19 cellular contexts compared by ENCODE assay signal in genomic region chr20:14093652-14094051, GRCh38.
DNase-seq lines count a peak whose midpoint lies in the region; ATAC-seq and TF ChIP-seq lines count a peak whose summit lies in the region.
"Had no signal": no experiment of that assay in that cellular context is flagged by ENCODE, and none has a peak within 500 bp of the region (broad histone marks: within the 10 kb centered on the region; RNA-seq: fewer than 3 reads in every experiment).

No MANE protein-coding gene starts in this region.

- 32 to 48% methylated on average over 1 of the region's 1 CpG for WGBS in upper lobe of left lung, 2 donors

- peak; percentile 57 to 89 for ATAC-seq in upper lobe of left lung (ENCODE audit: low FRiP score in 2 of 2)
- no peak for ATAC-seq in GM19395 (IDR thresholded peaks at IDR 0.05; ENCODE audit: unreplicated experiment)
- ATAC-seq: activated CD8-positive, alpha-beta T cell treated with anti-CD3 and anti-CD28 coated beads, Interleukin-2, amount 10 ng/mL, durations not matched to agents 7 days and 5 days; sciatic nerve had no signal

- no peaks in the 10 kb centered on the region for H3K36me3 ChIP-seq in upper lobe of left lung
- H3K36me3 ChIP-seq: BLaER1 treated with 17β-estradiol and CSF1 and Interleukin-3, amounts not matched to agents 10 nM and 100 nM; cardiac muscle cell; esophagus squamous epithelium; neutrophil; tibial nerve had no signal

- H3K4me1 ChIP-seq in upper lobe of left lung, result peaks cover 0 to 5% (median 2%) of the 10 kb centered on the region in 4 donors
- H3K4me1 ChIP-seq: BLaER1 treated with 17β-estradiol and CSF1 and Interleukin-3, amounts not matched to agents 10 nM and 100 nM; esophagus squamous epithelium; tibial nerve had no signal

- TF ChIP-seq EP300 in upper lobe of left lung (IDR thresholded peaks at IDR 0.05), result peak in 1 of 4 donors; percentile 78

- no peaks in the 10 kb centered on the region for H3K27me3 ChIP-seq in upper lobe of left lung
- H3K27me3 ChIP-seq: BLaER1 treated with 17β-estradiol and CSF1 and Interleukin-3, amounts not matched to agents 10 nM and 100 nM; cardiac muscle cell; esophagus squamous epithelium; neutrophil; tibial nerve had no signal

- H3K4me3 ChIP-seq in upper lobe of left lung, result no peak overlapping the region
- H3K4me3 ChIP-seq: BLaER1 treated with 17β-estradiol and CSF1 and Interleukin-3, amounts not matched to agents 10 nM and 100 nM; cardiac muscle cell; esophagus squamous epithelium; tibial nerve had no signal

- no peaks in the 10 kb centered on the region for H3K9me3 ChIP-seq in upper lobe of left lung
- H3K9me3 ChIP-seq: BLaER1 treated with 17β-estradiol and CSF1 and Interleukin-3, amounts not matched to agents 10 nM and 100 nM; esophagus squamous epithelium; neutrophil; tibial nerve had no signal

- TF ChIP-seq POLR2A in upper lobe of left lung (IDR thresholded peaks at IDR 0.05), result no peak

- TF ChIP-seq CTCF in upper lobe of left lung (IDR thresholded peaks at IDR 0.05), result no peak

- no peak overlapping the region for H3K27ac ChIP-seq in upper lobe of left lung
- H3K27ac ChIP-seq: BLaER1 treated with 17β-estradiol and CSF1 and Interleukin-3, amounts not matched to agents 10 nM and 100 nM; cardiac muscle cell; esophagus squamous epithelium; neutrophil; tibial nerve had no signal

- DNase-seq in NCI-H2227 treated with DMSO at 0.1 percent for 48 hours (lab: John Stamatoyannopoulos, UW) (peak; percentile 14), NCI-H2227 (lab: John Stamatoyannopoulos, UW; ENCODE audit: unreplicated experiment) (no peak), NCI-H2081 (lab: John Stamatoyannopoulos, UW) (peak; percentile 82 to 94), SHP77 (lab: John Stamatoyannopoulos, UW) (peak; percentile 86 to 87), upper lobe of left lung (peak in 1 of 2 donors; percentile 56), iPS-NIHi11 (ENCODE audit: low spot score) (no peak), hippocampal formation (lab: John Stamatoyannopoulos, UW) (no peak)
- DNase-seq: 8988T; activated CD8-positive, alpha-beta T cell treated with anti-CD3 and anti-CD28 coated beads, Interleukin-2, amount 10 ng/mL, durations not matched to agents 7 days and 5 days; esophagus squamous epithelium; glutamatergic neuron; NCI-H82; SW 1271 had no signal

Comparison
In these comparisons a context has a peak if more than half of its experiments do, and no peak if none do; other contexts are left out.
1. DNase-seq: peak in NCI-H2227 treated with DMSO at 0.1 percent for 48 hours (single experiment), NCI-H2081 (2 of 2) and SHP77 (2 of 2); none in NCI-H2227 (single experiment), iPS-NIHi11 (single experiment) and hippocampal formation (0 of 2).